In genomic region chr11:12141283-12141682, GRCh38 we compare ENCODE assay signal across 13 cellular contexts. TPM values are rescaled to one million over a fixed set of nuclear protein-coding genes. Genes with fewer than 3 reads are reported as not detected.
DNase-seq lines count a peak whose midpoint lies in the region; ATAC-seq lines count a peak whose summit lies in the region.
"Had no signal": no experiment of that assay in that cellular context is flagged by ENCODE, and none has a peak within 500 bp of the region (broad histone marks: within the 10 kb centered on the region; RNA-seq: fewer than 3 reads in every experiment).

No MANE protein-coding gene starts in this region.

- H3K4me1 ChIP-seq in aorta (ENCODE audit: control insufficient read depth in 1 of 2, insufficient read depth in 2 of 2, low read length in 2 of 2), result peaks cover 17 to 25% of the 10 kb centered on the region in 2 donors

- ATAC-seq in stimulated activated naive CD8-positive, alpha-beta T cell treated with anti-CD3 and anti-CD28 coated beads, Interleukin-15, Interleukin-2, amounts not matched to agents 100 U/mL and 50 U/mL, for 24 hours, result no peak
- ATAC-seq in aorta (ENCODE audit: low FRiP score) (no peak), GM19395 (IDR thresholded peaks at IDR 0.05; ENCODE audit: unreplicated experiment) (no peak)

- peaks cover 1 to 4% of the 10 kb centered on the region in 2 donors for H3K36me3 ChIP-seq in aorta (ENCODE audit: control insufficient read depth in 1 of 2, insufficient read depth in 2 of 2, low read length in 1 of 2)
- H3K36me3 ChIP-seq: breast epithelium had no signal

- H3K27me3 ChIP-seq in aorta (ENCODE audit: control insufficient read depth in 1 of 2, insufficient read depth in 2 of 2, low read length in 1 of 2), result no peaks in the 10 kb centered on the region
- H3K27me3 ChIP-seq: breast epithelium had no signal

- H3K36me3 Mint-ChIP-seq in stimulated activated naive CD8-positive, alpha-beta T cell treated with anti-CD3 and anti-CD28 coated beads, Interleukin-15, Interleukin-2, amounts not matched to agents 100 ng/mL and 50 ng/mL, for 24 hours (ENCODE audit: low read depth), result peaks cover 23% of the 10 kb centered on the region
- H3K36me3 Mint-ChIP-seq in activated T-helper 1 cell treated with anti-CD3 and anti-CD28 coated beads, Interleukin-12 subunit alpha, Interleukin-12 subunit beta, Interleukin-2, Interleukin-4 antibody, amounts not matched to agents 30 ng/mL and 10 ng/mL and 1 ng/mL, durations not matched to agents 14 hours and 24 hours and 36 hours (ENCODE audit: low read depth), result peaks cover 54% of the 10 kb centered on the region

- no peaks in the 10 kb centered on the region for H3K9me3 Mint-ChIP-seq in stimulated activated naive CD8-positive, alpha-beta T cell treated with anti-CD3 and anti-CD28 coated beads, Interleukin-15, Interleukin-2, amounts not matched to agents 100 ng/mL and 50 ng/mL, for 24 hours
- peaks cover 2% of the 10 kb centered on the region for H3K9me3 Mint-ChIP-seq in activated T-helper 1 cell treated with anti-CD3 and anti-CD28 coated beads, Interleukin-12 subunit alpha, Interleukin-12 subunit beta, Interleukin-2, Interleukin-4 antibody, amounts not matched to agents 30 ng/mL and 10 ng/mL and 1 ng/mL, durations not matched to agents 14 hours and 24 hours and 36 hours

- no peak overlapping the region for H3K4me3 Mint-ChIP-seq in stimulated activated naive CD8-positive, alpha-beta T cell treated with anti-CD3 and anti-CD28 coated beads, Interleukin-15, Interleukin-2, amounts not matched to agents 100 ng/mL and 50 ng/mL, for 24 hours
- H3K4me3 Mint-ChIP-seq in activated T-helper 1 cell treated with anti-CD3 and anti-CD28 coated beads, Interleukin-12 subunit alpha, Interleukin-12 subunit beta, Interleukin-2, Interleukin-4 antibody, amounts not matched to agents 30 ng/mL and 10 ng/mL and 1 ng/mL, durations not matched to agents 14 hours and 24 hours and 36 hours, result peak overlapping the region; percentile 12

- peaks cover 62% of the 10 kb centered on the region for H3K4me1 Mint-ChIP-seq in stimulated activated naive CD8-positive, alpha-beta T cell treated with anti-CD3 and anti-CD28 coated beads, Interleukin-15, Interleukin-2, amounts not matched to agents 100 ng/mL and 50 ng/mL, for 24 hours (ENCODE audit: low read depth)
- peaks cover 84% of the 10 kb centered on the region for H3K4me1 Mint-ChIP-seq in activated T-helper 1 cell treated with anti-CD3 and anti-CD28 coated beads, Interleukin-12 subunit alpha, Interleukin-12 subunit beta, Interleukin-2, Interleukin-4 antibody, amounts not matched to agents 30 ng/mL and 10 ng/mL and 1 ng/mL, durations not matched to agents 14 hours and 24 hours and 36 hours (ENCODE audit: low read depth)

- peak overlapping the region; percentile 69 to 91 for H3K27ac ChIP-seq in aorta (ENCODE audit: low read depth in 1 of 2, low read length in 2 of 2)
- H3K27ac ChIP-seq: SK-N-MC had no signal

- DNase-seq in stimulated activated naive CD8-positive, alpha-beta T cell treated with anti-CD3 and anti-CD28 coated beads, Interleukin-15, Interleukin-2, amounts not matched to agents 100 U/mL and 50 U/mL, for 24 hours, result no peak
- DNase-seq in activated T-helper 1 cell treated with anti-CD3 and anti-CD28 coated beads, Interleukin-12 subunit alpha, Interleukin-12 subunit beta, Interleukin-2, Interleukin-4 antibody, amounts not matched to agents 30 ng/mL and 10 ng/mL and 1 ng/mL, durations not matched to agents 14 hours and 24 hours and 36 hours (ENCODE audit: low spot score), result no peak
- DNase-seq in mesenteric fat pad (ENCODE audit: low spot score) (peak; percentile 14), aorta (no peak), NCI-H1436 treated with DMSO at 0.1 percent for 48 hours (lab: John Stamatoyannopoulos, UW) (no peak), NCI-H146 (lab: John Stamatoyannopoulos, UW) (no peak)
- DNase-seq: activated CD4-positive, CD25-positive, alpha-beta regulatory T cell; AML-193; posterior cingulate gyrus had no signal

- H3K4me3 ChIP-seq in aorta (ENCODE audit: low read length in 2 of 2), result no peak overlapping the region
- H3K4me3 ChIP-seq: breast epithelium, SK-N-MC had no signal

- H3K9me3 ChIP-seq in aorta (ENCODE audit: control insufficient read depth, low read length), result no peaks in the 10 kb centered on the region
- H3K9me3 ChIP-seq: breast epithelium had no signal

- WGBS in aorta, 2 donors, result 15 to 19% methylated on average over 1 of the region's 1 CpG

- H3K27ac Mint-ChIP-seq in stimulated activated naive CD8-positive, alpha-beta T cell treated with anti-CD3 and anti-CD28 coated beads, Interleukin-15, Interleukin-2, amounts not matched to agents 100 ng/mL and 50 ng/mL, for 24 hours, result peak overlapping the region; percentile 29
- H3K27ac Mint-ChIP-seq in activated T-helper 1 cell treated with anti-CD3 and anti-CD28 coated beads, Interleukin-12 subunit alpha, Interleukin-12 subunit beta, Interleukin-2, Interleukin-4 antibody, amounts not matched to agents 30 ng/mL and 10 ng/mL and 1 ng/mL, durations not matched to agents 14 hours and 24 hours and 36 hours, result peak overlapping the region; percentile 76

- intact Hi-C loops in activated T-helper 1 cell treated with anti-CD3 and anti-CD28 coated beads, Interleukin-12 subunit alpha, Interleukin-12 subunit beta, Interleukin-2, Interleukin-4 antibody, amounts not matched to agents 30 ng/mL and 10 ng/mL and 1 ng/mL, durations not matched to agents 14 hours and 24 hours and 36 hours (cut with micrococcal nuclease), result loop anchor here (5.0 kb wide), 1 partner anchor 36 kb away; no protein-coding TSS in a partner anchor
- intact Hi-C loops in aorta (cut with DNase I), result no loop called here

- H3K27me3 Mint-ChIP-seq in stimulated activated naive CD8-positive, alpha-beta T cell treated with anti-CD3 and anti-CD28 coated beads, Interleukin-15, Interleukin-2, amounts not matched to agents 100 ng/mL and 50 ng/mL, for 24 hours, result no peaks in the 10 kb centered on the region
- no peaks in the 10 kb centered on the region for H3K27me3 Mint-ChIP-seq in activated T-helper 1 cell treated with anti-CD3 and anti-CD28 coated beads, Interleukin-12 subunit alpha, Interleukin-12 subunit beta, Interleukin-2, Interleukin-4 antibody, amounts not matched to agents 30 ng/mL and 10 ng/mL and 1 ng/mL, durations not matched to agents 14 hours and 24 hours and 36 hours (ENCODE audit: insufficient read depth)

RNA-seq across cellular contexts. Expression of gene MICAL2, which starts 30.9 kb away (rescaled TPM):
- total RNA-seq in activated T-helper 1 cell treated with anti-CD3 and anti-CD28 coated beads, Interleukin-12 subunit alpha, Interleukin-12 subunit beta, Interleukin-2, Interleukin-4 antibody, amounts not matched to agents 30 ng/mL and 10 ng/mL and 1 ng/mL, durations not matched to agents 14 hours and 24 hours and 36 hours, result 595 and 619 TPM in 2 replicates
- 31.1 TPM for total RNA-seq in mesenteric fat pad
- total RNA-seq in aorta, result 100 to 1,000 TPM; 315 to 605 TPM
- polyA plus RNA-seq in aorta, result 100 to 1,000 TPM in 1 of 2 donors, 10 to 100 TPM in 1; 87.7 to 245 TPM
